8 cellular contexts compared by ENCODE assay signal in the genomic region with DNA sequence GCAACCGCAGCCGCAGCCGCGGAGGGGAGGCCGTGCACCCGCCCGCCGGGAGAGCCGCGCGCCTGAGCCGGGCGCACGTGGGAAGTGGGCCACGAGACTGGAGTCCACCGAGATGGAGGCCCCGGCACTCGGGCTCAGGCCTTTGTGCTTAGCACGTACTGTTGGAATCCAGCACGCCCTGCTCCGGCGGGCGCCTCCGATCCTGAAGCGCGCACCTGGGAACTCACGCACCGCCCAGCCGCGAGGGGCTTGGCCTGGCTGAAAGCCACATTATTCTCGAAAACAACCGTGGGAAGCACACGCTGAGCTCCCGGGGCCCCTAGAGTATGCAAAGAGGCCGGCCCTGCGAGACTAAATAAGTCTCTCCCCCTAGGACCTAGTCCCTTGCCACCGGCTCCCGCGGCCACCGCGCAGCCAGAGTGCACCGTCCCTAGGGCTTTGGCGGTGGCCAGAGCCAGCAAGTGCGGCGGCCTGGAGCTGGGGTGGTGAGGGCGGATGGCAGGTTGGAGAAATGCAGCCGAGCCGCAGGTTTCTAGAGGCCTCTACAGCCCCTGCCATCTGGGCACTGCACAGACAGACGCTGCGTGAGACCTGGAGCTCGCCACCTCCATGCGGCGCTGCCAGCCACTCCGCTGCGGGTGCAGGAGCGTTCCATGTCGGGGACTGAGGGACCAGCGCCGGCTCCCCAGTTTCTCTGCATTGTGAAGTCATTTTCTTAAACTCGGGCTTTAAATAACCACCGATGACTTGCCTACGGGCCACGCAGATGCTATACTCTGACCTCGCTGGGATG. TPM values are rescaled to one million over a fixed set of nuclear protein-coding genes. Genes with fewer than 3 reads are reported as not detected.
DNase-seq lines count a peak whose midpoint lies in the region; ATAC-seq, FAIRE-seq and TF ChIP-seq lines count a peak whose summit lies in the region.

No MANE protein-coding gene starts in this region.

- peak; percentile 46 for ATAC-seq in GM19035 (IDR thresholded peaks at IDR 0.05; ENCODE audit: unreplicated experiment)
- ATAC-seq in HG03159 (IDR thresholded peaks at IDR 0.05; ENCODE audit: unreplicated experiment), result peak; percentile 41

- H4K20me1 ChIP-seq in mammary epithelial cell (ENCODE audit: insufficient read depth, low read length) (no peaks in the 10 kb centered on the region), keratinocyte (ENCODE audit: control insufficient read depth, extremely low read depth, insufficient read depth, low read length) (no peaks in the 10 kb centered on the region)

- H3K4me1 ChIP-seq in mammary epithelial cell (ENCODE audit: insufficient read depth, low read length) (peaks cover 12% of the 10 kb centered on the region), keratinocyte (ENCODE audit: control insufficient read depth, extremely low read depth, insufficient read depth, low read length) (no peaks in the 10 kb centered on the region)

- BruUV-seq in mammary epithelial cell (replicated peaks; lab: Mats Ljungman, UMichigan), result no TSS peak

- intact Hi-C loops in mammary epithelial cell (cut with micrococcal nuclease), result loop anchor here (1.0 to 5.0 kb wide), 8 partner anchors 52 to 1124 kb away; no protein-coding TSS in a partner anchor

- H3K79me2 ChIP-seq in mammary epithelial cell (ENCODE audit: insufficient read depth, low read length) (no peaks in the 10 kb centered on the region), keratinocyte (ENCODE audit: control insufficient read depth, insufficient read depth, low read length) (no peaks in the 10 kb centered on the region)

- H3K9me3 ChIP-seq in mammary epithelial cell (replicated peaks; ENCODE audit: insufficient read depth, low read length) (no peaks in the 10 kb centered on the region), keratinocyte (ENCODE audit: control insufficient read depth, low read depth, low read length) (no peaks in the 10 kb centered on the region)

- no peak for DNase-seq in BJ (ENCODE audit: low read depth)
- DNase-seq in SK-N-DZ (ENCODE audit: low spot score), result peak; percentile 30
- peak; percentile 19 for DNase-seq in mammary epithelial cell
- DNase-seq in keratinocyte (ENCODE audit: low read depth, low spot score), result no peak
- peak; percentile 7 for DNase-seq in stimulated activated CD4-positive, alpha-beta T cell treated with anti-CD3 and anti-CD28 coated beads, Interleukin-4, amount 100 ng/mL, for 24 hours
- DNase-seq in NK-92 (lab: John Stamatoyannopoulos, UW; ENCODE audit: unreplicated experiment), result no peak

- H3K4me2 ChIP-seq in mammary epithelial cell (ENCODE audit: insufficient read depth, low read depth, low read length), result peak overlapping the region; percentile 95
- H3K4me2 ChIP-seq in keratinocyte (ENCODE audit: control insufficient read depth, extremely low read depth, insufficient read depth, low read depth, low read length), result peak overlapping the region; percentile 75

- no peaks in the 10 kb centered on the region for H3K9me1 ChIP-seq in keratinocyte (ENCODE audit: control insufficient read depth, extremely low read depth, insufficient read depth, low read length)

- POLR2A ChIA-PET in BJ (lab: Charles Lee), result no interaction called here

- H2AFZ ChIP-seq in mammary epithelial cell (ENCODE audit: low read depth, low read length) (peak overlapping the region; percentile 67), keratinocyte (ENCODE audit: control insufficient read depth, low read length) (peak overlapping the region; percentile 45)

- TF ChIP-seq CTCF in BJ (IDR thresholded peaks at IDR 0.05; ENCODE audit: insufficient read depth, low read depth, low read length) (no peak), mammary epithelial cell (conservative IDR thresholded peaks at IDR 0.05 in 1 of 2, IDR thresholded peaks at IDR 0.05 in 1 of 2; ENCODE audit: extremely low read depth in 1 of 2, insufficient read depth in 1 of 2, low read depth in 1 of 2, low read length in 2 of 2) (no peak), keratinocyte (optimal IDR thresholded peaks at IDR 0.05 in 1 of 3, IDR thresholded peaks at IDR 0.05 in 1 of 3, conservative IDR thresholded peaks at IDR 0.05 in 1 of 3; ENCODE audit: extremely low read depth in 1 of 3, insufficient read depth in 2 of 3, low read length in 3 of 3) (no peak)

- H3K9ac ChIP-seq in mammary epithelial cell (ENCODE audit: insufficient read depth, low read length) (no peak overlapping the region), keratinocyte (ENCODE audit: control insufficient read depth, extremely low read depth, insufficient read depth, low read length) (no peak overlapping the region)

- no peak overlapping the region for H3K27ac ChIP-seq in mammary epithelial cell (ENCODE audit: insufficient read depth, low read depth, low read length)
- no peak overlapping the region for H3K27ac ChIP-seq in keratinocyte (ENCODE audit: control insufficient read depth, insufficient read depth, low read length)

- H3K4me3 ChIP-seq in BJ (ENCODE audit: low read depth, low read length) (peak overlapping the region; percentile 17; the same call in 1 of the 2 replicates), mammary epithelial cell (replicated peaks in 1 of 3; ENCODE audit: insufficient read depth in 1 of 3, low read depth in 2 of 3, low read length in 3 of 3) (peak overlapping the region; percentile 37 to 44 (median 43)), keratinocyte (ENCODE audit: control insufficient read depth in 2 of 3, extremely low read depth in 1 of 3, insufficient read depth in 2 of 3, low read depth in 1 of 3, low read length in 3 of 3) (peak overlapping the region in 2 of 3 experiments; percentile 45 to 46)

- H3K36me3 ChIP-seq in BJ (ENCODE audit: control insufficient read depth, insufficient read depth, low read length), result no peaks in the 10 kb centered on the region
- H3K36me3 ChIP-seq in mammary epithelial cell (ENCODE audit: insufficient read depth, low read length), result no peaks in the 10 kb centered on the region
- no peaks in the 10 kb centered on the region for H3K36me3 ChIP-seq in keratinocyte (ENCODE audit: control insufficient read depth in 2 of 2, extremely low read depth in 1 of 2, insufficient read depth in 2 of 2, low read length in 2 of 2)

- H3K27me3 ChIP-seq in BJ (ENCODE audit: control insufficient read depth, insufficient read depth, low read length) (no peaks in the 10 kb centered on the region), mammary epithelial cell (ENCODE audit: insufficient read depth, low read length) (no peaks in the 10 kb centered on the region), keratinocyte (ENCODE audit: control insufficient read depth, extremely low read depth, insufficient read depth, low read length) (peaks cover 22% of the 10 kb centered on the region)

- CTCF ChIA-PET in BJ (lab: Yijun Ruan, JAX) (interaction anchor here (0.9 to 2.7 kb wide), 9 partner anchors 9 to 1403 kb away, joined by 3 to 15 read pairs (median 4); no protein-coding TSS in a partner anchor), mammary epithelial cell (lab: Charles Lee; ENCODE audit: low non-redundant PET) (interaction anchor here (0.6 to 0.7 kb wide), 3 partner anchors 48 to 489 kb away, joined by 3 to 6 read pairs (median 4); no protein-coding TSS in a partner anchor)

- no peak for FAIRE-seq in keratinocyte (lab: Jason Lieb, UNC)

- dilution Hi-C loops in mammary epithelial cell (cut with HindIII; ENCODE audit: low sequenced_read_pairs) (no loop called here), keratinocyte (cut with MboI; ENCODE audit: extremely low pct_ligation_motif_present, low sequenced_read_pairs) (no loop called here)

- in situ Hi-C loops in mammary epithelial cell (cut with MboI; ENCODE audit: low sequenced_read_pairs in 2 of 2), result loop anchor here (5.0 to 25.0 kb wide), 3 partner anchors 489 to 1134 kb away; no protein-coding TSS in a partner anchor

- WGBS in mammary epithelial cell (ENCODE audit: low coverage, missing lambda C conversion rate), result 3% methylated on average over 49 of the region's 64 CpGs

RNA-seq across cellular contexts. Expression of a gene that starts 42.0 kb away (rescaled TPM):
- polyA plus RNA-seq in BJ (2011; rRNA removed), result not detected in 2 replicates
- polyA minus RNA-seq in BJ (2011; rRNA and poly(A)+ RNA removed), result not detected in 2 replicates
- not detected in 2 replicates for polyA plus RNA-seq in SK-N-DZ (2014; cell fraction: cytosol; rRNA removed)
- polyA plus RNA-seq in SK-N-DZ (2014; cell fraction: nucleus; rRNA removed), result not detected in 2 replicates
- not detected for total RNA-seq in mammary epithelial cell
- not detected for polyA plus RNA-seq in mammary epithelial cell
- not detected for polyA minus RNA-seq in mammary epithelial cell
- not detected in 3 replicates for polyA plus RNA-seq in keratinocyte
- not detected for polyA plus RNA-seq in keratinocyte (2011; ENCODE audit: low read depth)
- not detected in 2 replicates for polyA plus RNA-seq in keratinocyte (2011; cell fraction: cytosol; rRNA removed)
- polyA plus RNA-seq in keratinocyte (2011; cell fraction: nucleus; rRNA removed), result not detected in 2 replicates
- not detected in 2 replicates for polyA plus RNA-seq in keratinocyte (2012; ENCODE audit: low replicate concordance)
- not detected in 3 replicates for polyA minus RNA-seq in keratinocyte
- polyA minus RNA-seq in keratinocyte (2011; cell fraction: cytosol; rRNA and poly(A)+ RNA removed), result not detected
- not detected in 2 replicates for polyA minus RNA-seq in keratinocyte (2011; cell fraction: nucleus; rRNA and poly(A)+ RNA removed)

Comparison
In these comparisons a context has a peak if more than half of its experiments do, and no peak if none do; other contexts are left out.
1. DNase-seq: peak in SK-N-DZ (single experiment), mammary epithelial cell (single experiment) and stimulated activated CD4-positive, alpha-beta T cell treated with anti-CD3 and anti-CD28 coated beads, Interleukin-4, amount 100 ng/mL, for 24 hours (single experiment); none in BJ (single experiment), keratinocyte (single experiment) and NK-92 (single experiment).
2. Peak in every context shown above with its lines, with median percentiles within 50 percentile points of each other: H3K4me3 ChIP-seq.